ENCODE assay signal across 1 cellular context in the genomic region with DNA sequence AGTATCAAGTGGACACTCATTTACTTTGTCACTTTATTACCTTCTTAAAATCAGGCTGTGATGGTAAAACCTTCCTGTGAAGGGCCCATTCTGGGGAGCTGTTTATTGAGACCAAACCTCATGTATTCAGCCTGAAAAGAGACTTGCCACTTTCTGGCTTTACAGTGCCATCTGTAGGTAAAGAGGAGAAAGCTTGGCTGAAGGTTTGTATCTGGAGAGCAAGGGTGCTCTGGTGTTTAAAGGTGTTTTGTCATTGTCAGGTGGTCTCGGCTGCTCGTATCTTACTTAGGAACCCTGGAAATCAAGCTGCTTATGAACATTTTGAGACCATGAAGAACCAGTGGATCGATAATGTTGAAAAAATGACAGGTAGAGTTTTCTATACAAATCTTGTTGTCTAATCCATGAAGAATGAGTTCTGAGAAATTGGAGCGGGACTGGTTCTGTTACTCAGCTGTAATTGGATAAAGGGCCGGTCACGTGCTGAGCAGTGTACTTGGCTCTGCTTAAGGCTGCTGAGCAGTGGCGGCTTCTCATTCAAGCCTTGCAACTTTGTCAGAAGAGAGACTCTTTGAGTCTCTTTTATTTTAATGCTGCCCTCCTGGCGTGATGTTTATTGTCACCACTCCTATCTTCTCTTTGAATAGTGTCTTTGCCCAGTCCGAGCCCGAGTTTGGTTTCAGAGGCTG.
TF ChIP-seq lines count a peak whose summit lies in the region.

No MANE protein-coding gene starts in this region.

TF ChIP-seq in GM23338, 12 proteins besides CTCF, POLR2A, EP300 and RAD21 (continued from another document):
- TF ChIP-seq, protein P1, sequence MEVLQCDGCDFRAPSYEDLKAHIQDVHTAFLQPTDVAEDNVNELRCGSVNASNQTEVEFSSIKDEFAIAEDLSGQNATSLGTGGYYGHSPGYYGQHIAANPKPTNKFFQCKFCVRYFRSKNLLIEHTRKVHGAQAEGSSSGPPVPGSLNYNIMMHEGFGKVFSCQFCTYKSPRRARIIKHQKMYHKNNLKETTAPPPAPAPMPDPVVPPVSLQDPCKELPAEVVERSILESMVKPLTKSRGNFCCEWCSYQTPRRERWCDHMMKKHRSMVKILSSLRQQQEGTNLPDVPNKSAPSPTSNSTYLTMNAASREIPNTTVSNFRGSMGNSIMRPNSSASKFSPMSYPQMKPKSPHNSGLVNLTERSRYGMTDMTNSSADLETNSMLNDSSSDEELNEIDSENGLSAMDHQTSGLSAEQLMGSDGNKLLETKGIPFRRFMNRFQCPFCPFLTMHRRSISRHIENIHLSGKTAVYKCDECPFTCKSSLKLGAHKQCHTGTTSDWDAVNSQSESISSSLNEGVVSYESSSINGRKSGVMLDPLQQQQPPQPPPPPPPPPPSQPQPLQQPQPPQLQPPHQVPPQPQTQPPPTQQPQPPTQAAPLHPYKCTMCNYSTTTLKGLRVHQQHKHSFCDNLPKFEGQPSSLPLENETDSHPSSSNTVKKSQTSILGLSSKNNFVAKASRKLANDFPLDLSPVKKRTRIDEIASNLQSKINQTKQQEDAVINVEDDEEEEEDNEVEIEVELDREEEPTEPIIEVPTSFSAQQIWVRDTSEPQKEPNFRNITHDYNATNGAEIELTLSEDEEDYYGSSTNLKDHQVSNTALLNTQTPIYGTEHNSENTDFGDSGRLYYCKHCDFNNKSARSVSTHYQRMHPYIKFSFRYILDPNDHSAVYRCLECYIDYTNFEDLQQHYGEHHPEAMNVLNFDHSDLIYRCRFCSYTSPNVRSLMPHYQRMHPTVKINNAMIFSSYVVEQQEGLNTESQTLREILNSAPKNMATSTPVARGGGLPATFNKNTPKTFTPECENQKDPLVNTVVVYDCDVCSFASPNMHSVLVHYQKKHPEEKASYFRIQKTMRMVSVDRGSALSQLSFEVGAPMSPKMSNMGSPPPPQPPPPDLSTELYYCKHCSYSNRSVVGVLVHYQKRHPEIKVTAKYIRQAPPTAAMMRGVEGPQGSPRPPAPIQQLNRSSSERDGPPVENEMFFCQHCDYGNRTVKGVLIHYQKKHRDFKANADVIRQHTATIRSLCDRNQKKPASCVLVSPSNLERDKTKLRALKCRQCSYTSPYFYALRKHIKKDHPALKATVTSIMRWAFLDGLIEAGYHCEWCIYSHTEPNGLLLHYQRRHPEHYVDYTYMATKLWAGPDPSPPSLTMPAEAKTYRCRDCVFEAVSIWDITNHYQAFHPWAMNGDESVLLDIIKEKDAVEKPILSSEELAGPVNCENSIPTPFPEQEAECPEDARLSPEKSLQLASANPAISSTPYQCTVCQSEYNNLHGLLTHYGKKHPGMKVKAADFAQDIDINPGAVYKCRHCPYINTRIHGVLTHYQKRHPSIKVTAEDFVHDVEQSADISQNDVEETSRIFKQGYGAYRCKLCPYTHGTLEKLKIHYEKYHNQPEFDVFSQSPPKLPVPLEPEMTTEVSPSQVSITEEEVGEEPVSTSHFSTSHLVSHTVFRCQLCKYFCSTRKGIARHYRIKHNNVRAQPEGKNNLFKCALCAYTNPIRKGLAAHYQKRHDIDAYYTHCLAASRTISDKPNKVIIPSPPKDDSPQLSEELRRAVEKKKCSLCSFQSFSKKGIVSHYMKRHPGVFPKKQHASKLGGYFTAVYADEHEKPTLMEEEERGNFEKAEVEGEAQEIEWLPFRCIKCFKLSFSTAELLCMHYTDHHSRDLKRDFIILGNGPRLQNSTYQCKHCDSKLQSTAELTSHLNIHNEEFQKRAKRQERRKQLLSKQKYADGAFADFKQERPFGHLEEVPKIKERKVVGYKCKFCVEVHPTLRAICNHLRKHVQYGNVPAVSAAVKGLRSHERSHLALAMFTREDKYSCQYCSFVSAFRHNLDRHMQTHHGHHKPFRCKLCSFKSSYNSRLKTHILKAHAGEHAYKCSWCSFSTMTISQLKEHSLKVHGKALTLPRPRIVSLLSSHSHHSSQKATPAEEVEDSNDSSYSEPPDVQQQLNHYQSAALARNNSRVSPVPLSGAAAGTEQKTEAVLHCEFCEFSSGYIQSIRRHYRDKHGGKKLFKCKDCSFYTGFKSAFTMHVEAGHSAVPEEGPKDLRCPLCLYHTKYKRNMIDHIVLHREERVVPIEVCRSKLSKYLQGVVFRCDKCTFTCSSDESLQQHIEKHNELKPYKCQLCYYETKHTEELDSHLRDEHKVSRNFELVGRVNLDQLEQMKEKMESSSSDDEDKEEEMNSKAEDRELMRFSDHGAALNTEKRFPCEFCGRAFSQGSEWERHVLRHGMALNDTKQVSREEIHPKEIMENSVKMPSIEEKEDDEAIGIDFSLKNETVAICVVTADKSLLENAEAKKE (CRISPR knock-in tag; IDR thresholded peaks at IDR 0.05), result no peak
- TF ChIP-seq JUNB (IDR thresholded peaks at IDR 0.05; ENCODE audit: unreplicated experiment), result no peak
